31 cellular contexts compared by ENCODE assay signal in genomic region chr6:41046084-41046483, GRCh38. TPM values are rescaled to one million over a fixed set of nuclear protein-coding genes. Genes with fewer than 3 reads are reported as not detected.
"Had no signal": no experiment of that assay in that cellular context is flagged by ENCODE, and none has a peak within 500 bp of the region (broad histone marks: within the 10 kb centered on the region; RNA-seq: fewer than 3 reads in every experiment).

No MANE protein-coding gene starts in this region.

- H3K27ac Mint-ChIP-seq: mesothelial cell of epicardium; naive B cell; natural killer cell; progenitor cell of endocrine pancreas; stimulated activated effector memory CD8-positive, alpha-beta T cell treated with anti-CD3 and anti-CD28 coated beads, Interleukin-12 subunit alpha, Interleukin-12 subunit beta, amount 100 ng/mL, for 72 hours; stimulated activated naive CD8-positive, alpha-beta T cell treated with anti-CD3 and anti-CD28 coated beads, Interleukin-15, Interleukin-2, amounts not matched to agents 100 ng/mL and 50 ng/mL, for 24 hours had no signal

- H3K4me3 Mint-ChIP-seq: mesothelial cell of epicardium; naive B cell; natural killer cell; stimulated activated effector memory CD8-positive, alpha-beta T cell treated with anti-CD3 and anti-CD28 coated beads, Interleukin-12 subunit alpha, Interleukin-12 subunit beta, amount 100 ng/mL, for 72 hours; stimulated activated naive CD8-positive, alpha-beta T cell treated with anti-CD3 and anti-CD28 coated beads, Interleukin-15, Interleukin-2, amounts not matched to agents 100 ng/mL and 50 ng/mL, for 24 hours had no signal

- H3K36me3 ChIP-seq: heart left ventricle, left lung, sigmoid colon, suprapubic skin, upper lobe of left lung, vagina had no signal

- H3K36me3 Mint-ChIP-seq: mesothelial cell of epicardium; natural killer cell; stimulated activated effector memory CD8-positive, alpha-beta T cell treated with anti-CD3 and anti-CD28 coated beads, Interleukin-12 subunit alpha, Interleukin-12 subunit beta, amount 100 ng/mL, for 72 hours had no signal

- H3K9me3 ChIP-seq: heart left ventricle, left lung, sigmoid colon, spleen, suprapubic skin, tibial nerve, upper lobe of left lung, vagina had no signal

- H3K27me3 Mint-ChIP-seq: naive B cell; progenitor cell of endocrine pancreas; stimulated activated naive CD8-positive, alpha-beta T cell treated with anti-CD3 and anti-CD28 coated beads, Interleukin-15, Interleukin-2, amounts not matched to agents 100 ng/mL and 50 ng/mL, for 24 hours had no signal

- H3K9me3 Mint-ChIP-seq: mesothelial cell of epicardium; naive B cell; natural killer cell; stimulated activated effector memory CD8-positive, alpha-beta T cell treated with anti-CD3 and anti-CD28 coated beads, Interleukin-12 subunit alpha, Interleukin-12 subunit beta, amount 100 ng/mL, for 72 hours; stimulated activated naive CD8-positive, alpha-beta T cell treated with anti-CD3 and anti-CD28 coated beads, Interleukin-15, Interleukin-2, amounts not matched to agents 100 ng/mL and 50 ng/mL, for 24 hours had no signal

- H3K4me3 ChIP-seq: heart left ventricle, left lung, lung, sigmoid colon, spleen, suprapubic skin, tibial nerve, upper lobe of left lung, vagina had no signal

- ATAC-seq: heart left ventricle; left cardiac atrium; left lung; natural killer cell; right cardiac atrium; stimulated activated effector memory CD8-positive, alpha-beta T cell treated with anti-CD3 and anti-CD28 coated beads, Interleukin-12 subunit alpha, Interleukin-12 subunit beta, amount 100 ng/mL, for 72 hours had no signal

- DNase-seq: heart left ventricle; kidney glomerular epithelial cell; left cardiac atrium; left lung; mesendoderm; naive B cell; natural killer cell; right cardiac atrium; sigmoid colon; small intestine; spleen; stimulated activated CD4-positive, alpha-beta T cell treated with anti-CD3 and anti-CD28 coated beads, Interleukin-4, amount 100 ng/mL, for 24 hours; stimulated activated naive CD4-positive, alpha-beta T cell; upper lobe of left lung had no signal

- H3K4me1 ChIP-seq: left lung, spleen, suprapubic skin, tibial nerve, vagina had no signal

- H3K27ac ChIP-seq: heart left ventricle, left lung, sigmoid colon, spleen, suprapubic skin, tibial nerve, upper lobe of left lung, vagina had no signal

- H3K4me1 Mint-ChIP-seq: natural killer cell; stimulated activated effector memory CD8-positive, alpha-beta T cell treated with anti-CD3 and anti-CD28 coated beads, Interleukin-12 subunit alpha, Interleukin-12 subunit beta, amount 100 ng/mL, for 72 hours had no signal

- H3K27me3 ChIP-seq: heart left ventricle, left lung, sigmoid colon, spleen, suprapubic skin, tibial nerve, upper lobe of left lung, vagina had no signal

- FAIRE-seq: keratinocyte, small intestine had no signal

RNA-seq across cellular contexts. Expression of gene TSPO2, which starts 3.8 kb away (rescaled TPM):
- total RNA-seq: heart left ventricle, left cardiac atrium, left lung, lower leg skin, mesothelial cell of epicardium, mononuclear cell, natural killer cell, omental fat pad, progenitor cell of endocrine pancreas, pulmonary artery endothelial cell, renal cortical epithelial cell, right cardiac atrium, sigmoid colon, subcutaneous adipose tissue, suprapubic skin, tibial nerve, upper lobe of left lung, urinary bladder, vagina had no signal
- polyA plus RNA-seq: heart left ventricle, keratinocyte, neural cell, right cardiac atrium, urinary bladder had no signal

RNA-seq across cellular contexts. Expression of gene APOBEC2, which starts 6.9 kb away (rescaled TPM):
- total RNA-seq: lower leg skin, mononuclear cell, natural killer cell, omental fat pad, pulmonary artery endothelial cell, renal cortical epithelial cell, subcutaneous adipose tissue, suprapubic skin, tibial nerve, upper lobe of left lung, vagina had no signal
- polyA plus RNA-seq: neural cell, spleen had no signal
